ENCODE assay signal across 9 cellular contexts in the genomic region with DNA sequence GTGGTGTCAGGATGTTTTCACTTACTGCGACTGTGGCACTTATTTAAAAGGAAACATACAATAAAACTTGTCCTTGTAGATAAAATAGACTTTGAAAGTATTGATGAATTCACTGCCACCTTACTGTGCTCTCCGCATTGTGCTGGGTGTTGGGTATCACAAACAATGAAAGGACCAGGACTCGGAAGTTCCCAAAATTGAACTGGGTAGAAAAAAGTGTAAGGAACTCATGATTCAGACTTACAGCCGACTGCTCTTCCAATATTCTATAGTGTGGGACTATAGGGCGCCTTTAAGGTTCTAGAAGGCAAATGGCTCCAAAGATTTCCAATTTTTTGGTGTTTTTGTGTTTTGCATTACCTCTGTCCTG. TPM values are rescaled to one million over a fixed set of nuclear protein-coding genes. Genes with fewer than 3 reads are reported as not detected.
DNase-seq lines count a peak whose midpoint lies in the region; ATAC-seq and TF ChIP-seq lines count a peak whose summit lies in the region.
"Had no signal": no experiment of that assay in that cellular context is flagged by ENCODE, and none has a peak within 500 bp of the region (broad histone marks: within the 10 kb centered on the region; RNA-seq: fewer than 3 reads in every experiment).

No MANE protein-coding gene starts in this region.

- 0 out of 2 replicates have a peak, but pooled peaks have one; percentile 19 for TF ChIP-seq CTCF in Panc1 (IDR thresholded peaks at IDR 0.05)

- H3K9me3 ChIP-seq in Panc1 (ENCODE audit: control insufficient read depth, insufficient read depth, low read depth, low read length) (no peaks in the 10 kb centered on the region; the same call in 1 of the 2 replicates), esophagus (ENCODE audit: control insufficient read depth in 2 of 2, insufficient read depth in 1 of 2, low read depth in 1 of 2, low read length in 1 of 2) (no peaks in the 10 kb centered on the region)
- H3K9me3 ChIP-seq: neutrophil had no signal

- 31 to 33% methylated on average over 5 of the region's 5 CpGs for WGBS in esophagus, 2 donors

- ATAC-seq in Panc1: peak; percentile 29; the same call in 1 of the 2 replicates
- no peak for ATAC-seq in GM21737 (IDR thresholded peaks at IDR 0.05; ENCODE audit: unreplicated experiment)

- H3K36me3 ChIP-seq in Panc1 (ENCODE audit: control insufficient read depth, insufficient read depth, low read length) (no peaks in the 10 kb centered on the region), esophagus (ENCODE audit: control insufficient read depth in 2 of 2, insufficient read depth in 2 of 2, low read length in 1 of 2) (no peaks in the 10 kb centered on the region)
- H3K36me3 ChIP-seq: neutrophil had no signal

- POLR2A ChIA-PET in Panc1 (lab: Charles Lee): interaction anchor here (0.7 kb wide), 2 partner anchors 56 to 64 kb away, joined by 5 to 6 read pairs; no protein-coding TSS in a partner anchor

- H3K4me3 ChIP-seq in Panc1 (ENCODE audit: low read depth in 2 of 2, low read length in 2 of 2) (peak overlapping the region; percentile 72 to 80), esophagus (ENCODE audit: low read depth in 1 of 2, low read length in 2 of 2) (peak overlapping the region; percentile 57 to 58)

- intact Hi-C loops in Panc1 (cut with micrococcal nuclease; ENCODE audit: unreplicated experiment): no loop called here

- H3K4me1 ChIP-seq in Panc1 (ENCODE audit: control insufficient read depth, insufficient read depth, low read length) (peaks cover 23% of the 10 kb centered on the region), esophagus (ENCODE audit: control insufficient read depth in 2 of 2, insufficient read depth in 2 of 2, low read length in 1 of 2) (no peaks in the 10 kb centered on the region)

- in situ Hi-C loops in Panc1 (cut with HindIII; ENCODE audit: low pct_unique_long_range_greater_than_20kb, low sequenced_read_pairs): no loop called here

- H3K27ac ChIP-seq in Panc1 (ENCODE audit: low read length) (peak overlapping the region; percentile 94), esophagus (ENCODE audit: low read depth in 2 of 2, low read length in 1 of 2) (peak overlapping the region; percentile 85 to 93)
- H3K27ac ChIP-seq: neutrophil had no signal

- CTCF ChIA-PET in Panc1 (lab: Charles Lee): no interaction called here

- H3K27me3 ChIP-seq in Panc1 (ENCODE audit: control insufficient read depth, insufficient read depth, low read length) (no peaks in the 10 kb centered on the region), esophagus (ENCODE audit: control insufficient read depth in 1 of 2, insufficient read depth in 2 of 2, low read length in 2 of 2) (no peaks in the 10 kb centered on the region)

- DNase-seq in DMS 273 (lab: John Stamatoyannopoulos, UW; ENCODE audit: unreplicated experiment) (peak; percentile 57), Panc1 (ENCODE audit: low read depth, low spot score) (no peak), pons (ENCODE audit: low spot score) (peak; percentile 37), NCI-H524 treated with DMSO at 0.1 percent for 48 hours (lab: John Stamatoyannopoulos, UW) (no peak), islet precursor cell (no peak), DMS79 (lab: John Stamatoyannopoulos, UW) (no peak)

- BruUV-seq in Panc1 (replicated peaks; lab: Mats Ljungman, UMichigan): no TSS peak

RNA-seq across cellular contexts. Expression of gene ID4, which starts 32.0 kb away (rescaled TPM):
- 0.10 TPM for total RNA-seq in Panc1 (2021; ENCODE audit: unreplicated experiment)
- polyA plus RNA-seq in Panc1 (2012; ENCODE audit: insufficient read length): 0.12 TPM
- polyA plus RNA-seq in esophagus: 10 to 100 TPM; 23.5 to 24.8 TPM

Comparison
In these comparisons a context has a peak if more than half of its experiments do, and no peak if none do; other contexts are left out.
1. DNase-seq: peak in DMS 273 (single experiment) and pons (single experiment); none in Panc1 (single experiment), NCI-H524 treated with DMSO at 0.1 percent for 48 hours (single experiment), islet precursor cell (single experiment) and DMS79 (single experiment).